Comparison of ENCODE assay signal across 15 cellular contexts in the genomic region with DNA sequence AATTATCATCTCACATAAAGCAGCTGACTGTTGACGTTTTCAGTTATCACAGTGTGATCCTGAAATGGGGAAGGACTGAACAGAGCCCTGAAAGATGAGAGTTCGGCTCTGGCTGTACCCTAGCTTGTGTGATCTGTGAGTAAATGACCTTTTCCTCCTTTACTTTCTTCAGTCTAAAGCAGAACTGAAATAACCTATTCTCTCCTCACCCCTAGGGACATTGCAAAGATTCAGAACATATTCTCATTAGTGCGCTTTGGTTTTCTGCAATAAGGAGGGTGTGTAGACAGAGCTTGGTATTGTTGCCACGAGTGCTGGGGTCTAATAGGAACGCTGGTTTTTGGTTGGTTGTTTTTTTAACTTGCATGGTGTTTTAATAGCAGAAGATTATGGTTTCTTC. TPM values are rescaled to one million over a fixed set of nuclear protein-coding genes. Genes with fewer than 3 reads are reported as not detected.
DNase-seq lines count a peak whose midpoint lies in the region; ATAC-seq, FAIRE-seq and TF ChIP-seq lines count a peak whose summit lies in the region.
"Had no signal": no experiment of that assay in that cellular context is flagged by ENCODE, and none has a peak within 500 bp of the region (broad histone marks: within the 10 kb centered on the region; RNA-seq: fewer than 3 reads in every experiment).

No MANE protein-coding gene starts in this region.

- no peak overlapping the region for H3K4me3 Mint-ChIP-seq in progenitor cell of endocrine pancreas (ENCODE audit: low read depth)
- H3K4me3 Mint-ChIP-seq: endodermal cell, neural progenitor cell had no signal

- no peaks in the 10 kb centered on the region for H3K36me3 Mint-ChIP-seq in progenitor cell of endocrine pancreas (ENCODE audit: insufficient read depth)
- H3K36me3 Mint-ChIP-seq: neural progenitor cell had no signal

- H3K36me3 ChIP-seq in breast epithelium = no peaks in the 10 kb centered on the region
- H3K36me3 ChIP-seq: heart left ventricle, left lung, neural progenitor cell had no signal

- no peaks in the 10 kb centered on the region for H3K9me3 ChIP-seq in breast epithelium
- H3K9me3 ChIP-seq: BLaER1, body of pancreas, heart left ventricle, left lung had no signal

- TF ChIP-seq CTCF in progenitor cell of endocrine pancreas (IDR thresholded peaks at IDR 0.05; ENCODE audit: unreplicated experiment) (no peak), breast epithelium (IDR thresholded peaks at IDR 0.05) (no peak)

- no peaks in the 10 kb centered on the region for H3K4me1 ChIP-seq in breast epithelium
- H3K4me1 ChIP-seq: body of pancreas, left lung had no signal

- no peaks in the 10 kb centered on the region for H3K4me1 Mint-ChIP-seq in progenitor cell of endocrine pancreas (ENCODE audit: low read depth)

- no peak overlapping the region for H3K27ac ChIP-seq in breast epithelium
- H3K27ac ChIP-seq: BLaER1, body of pancreas, heart left ventricle, left lung, neural progenitor cell had no signal

- no peak overlapping the region for H3K4me3 ChIP-seq in breast epithelium
- H3K4me3 ChIP-seq: BLaER1, body of pancreas, heart left ventricle, left lung, neural progenitor cell had no signal

- peaks cover 10% of the 10 kb centered on the region for H3K27me3 Mint-ChIP-seq in progenitor cell of endocrine pancreas

- H3K9me3 Mint-ChIP-seq in progenitor cell of endocrine pancreas (ENCODE audit: low read depth) = no peaks in the 10 kb centered on the region
- H3K9me3 Mint-ChIP-seq: endodermal cell, neural progenitor cell had no signal

- no peaks in the 10 kb centered on the region for H3K27me3 ChIP-seq in breast epithelium
- H3K27me3 ChIP-seq: BLaER1, body of pancreas, heart left ventricle, left lung, neural progenitor cell had no signal

- peak; percentile 86 for FAIRE-seq in GM12892 (lab: Jason Lieb, UNC)
- peak; percentile 85 for FAIRE-seq in GM19239 (lab: Jason Lieb, UNC)

- TF ChIP-seq POLR2A in GM12892 (IDR thresholded peaks at IDR 0.05; ENCODE audit: low read depth, low read length) (peak; percentile 62), breast epithelium (IDR thresholded peaks at IDR 0.05) (no peak)

- DNase-seq in GM12892 (ENCODE audit: insufficient read length) (no peak), GM19239 (ENCODE audit: insufficient read length, low spot score) (no peak), progenitor cell of endocrine pancreas (ENCODE audit: low spot score, unreplicated experiment) (no peak), breast epithelium (ENCODE audit: low spot score in 2 of 2) (no peak)
- DNase-seq in activated CD8-positive, alpha-beta memory T cell treated with anti-CD3 and anti-CD28 coated beads, Interleukin-2, amount 50 U/mL, for 48 hours = no peak
- DNase-seq in activated CD4-positive, alpha-beta T cell treated with anti-CD3 and anti-CD28 coated beads, Interleukin-2, amount 50 U/mL, for 4 hours = no peak
- DNase-seq: body of pancreas, endodermal cell, heart left ventricle, left lung, NCI-H446 treated with DMSO at 0.1 percent for 48 hours had no signal

- intact Hi-C loops in breast epithelium (cut with DNase I; ENCODE audit: low total_unique reads) = no loop called here

- no peak overlapping the region for H3K27ac Mint-ChIP-seq in progenitor cell of endocrine pancreas

- ATAC-seq in HG02642 (IDR thresholded peaks at IDR 0.05; ENCODE audit: poor library complexity, unreplicated experiment) (peak; percentile 52), HG03571 (IDR thresholded peaks at IDR 0.05; ENCODE audit: unreplicated experiment) (peak; percentile 57)
- ATAC-seq: body of pancreas, heart left ventricle, left lung had no signal

RNA-seq across cellular contexts. Expression of gene FARS2, which starts 16.7 kb away (rescaled TPM):
- polyA plus RNA-seq in GM12892 (2012; ENCODE audit: missing spikeins) = 14.9 TPM
- total RNA-seq in progenitor cell of endocrine pancreas = 20.2 and 20.8 TPM in 2 replicates
- total RNA-seq in breast epithelium = 10 to 100 TPM; 12.0 to 29.6 (median 24.3) TPM

RNA-seq across cellular contexts. Expression of gene LYRM4, which starts 17.3 kb away (rescaled TPM):
- 56.5 TPM for polyA plus RNA-seq in GM12892 (2012; ENCODE audit: missing spikeins)
- total RNA-seq in progenitor cell of endocrine pancreas = 34.4 and 34.5 TPM in 2 replicates
- 10 to 100 TPM; 24.4 to 38.0 (median 25.0) TPM for total RNA-seq in breast epithelium
